8 cellular contexts compared by ENCODE assay signal in the genomic region with DNA sequence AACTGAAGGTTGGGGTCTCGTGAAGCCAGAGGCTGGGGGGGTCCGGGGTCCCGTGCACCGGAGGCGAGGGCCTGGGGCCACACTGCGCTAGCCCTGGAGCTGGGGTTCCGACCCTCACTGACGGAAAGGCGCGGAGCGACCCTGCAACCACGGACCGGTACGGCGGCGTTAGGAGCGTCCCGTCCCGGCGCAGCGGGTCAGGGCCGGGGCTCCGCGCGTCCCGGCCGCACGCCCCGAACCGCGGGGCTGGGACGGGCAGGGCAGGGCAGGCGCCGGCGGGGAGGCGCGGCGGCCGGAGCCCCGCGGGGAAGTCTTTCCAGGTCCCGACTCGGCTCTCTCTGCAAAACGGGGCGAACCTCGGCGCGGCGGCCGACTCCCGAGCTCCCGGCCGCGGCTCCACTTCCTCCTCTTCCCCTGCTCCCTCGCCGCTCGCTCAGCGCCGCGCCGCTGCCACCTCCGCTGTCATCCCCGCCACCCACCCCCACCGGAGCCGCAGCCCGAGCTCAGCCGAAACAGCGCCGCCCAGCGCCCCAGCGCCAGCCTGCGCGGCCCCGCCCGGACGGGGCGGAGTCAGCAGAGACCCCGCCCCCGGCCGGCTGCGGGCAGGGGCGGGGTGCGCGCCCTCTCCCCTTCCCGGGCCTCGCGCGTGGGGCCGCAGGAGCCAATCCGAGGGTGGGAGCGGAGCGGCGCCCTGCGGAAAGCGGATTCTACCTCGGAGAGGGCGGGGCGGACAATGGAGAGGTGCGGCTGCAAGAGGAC. TPM values are rescaled to one million over a fixed set of nuclear protein-coding genes. Genes with fewer than 3 reads are reported as not detected.
DNase-seq lines count a peak whose midpoint lies in the region; ATAC-seq and TF ChIP-seq lines count a peak whose summit lies in the region.

A gene with protein sequence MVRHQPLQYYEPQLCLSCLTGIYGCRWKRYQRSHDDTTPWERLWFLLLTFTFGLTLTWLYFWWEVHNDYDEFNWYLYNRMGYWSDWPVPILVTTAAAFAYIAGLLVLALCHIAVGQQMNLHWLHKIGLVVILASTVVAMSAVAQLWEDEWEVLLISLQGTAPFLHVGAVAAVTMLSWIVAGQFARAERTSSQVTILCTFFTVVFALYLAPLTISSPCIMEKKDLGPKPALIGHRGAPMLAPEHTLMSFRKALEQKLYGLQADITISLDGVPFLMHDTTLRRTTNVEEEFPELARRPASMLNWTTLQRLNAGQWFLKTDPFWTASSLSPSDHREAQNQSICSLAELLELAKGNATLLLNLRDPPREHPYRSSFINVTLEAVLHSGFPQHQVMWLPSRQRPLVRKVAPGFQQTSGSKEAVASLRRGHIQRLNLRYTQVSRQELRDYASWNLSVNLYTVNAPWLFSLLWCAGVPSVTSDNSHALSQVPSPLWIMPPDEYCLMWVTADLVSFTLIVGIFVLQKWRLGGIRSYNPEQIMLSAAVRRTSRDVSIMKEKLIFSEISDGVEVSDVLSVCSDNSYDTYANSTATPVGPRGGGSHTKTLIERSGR (minus strand): TSS at position 509 of the 759 bp plus-strand sequence. CDS start 48,206 bp downstream, outside the sequence.

- no peaks in the 10 kb centered on the region for H3K9me3 Mint-ChIP-seq in neural progenitor cell

- H3K9me3 ChIP-seq in DOHH2 (ENCODE audit: control insufficient read depth, insufficient read depth, low read length) (no peaks in the 10 kb centered on the region), neural progenitor cell (ENCODE audit: low read depth) (no peaks in the 10 kb centered on the region), stomach smooth muscle (ENCODE audit: control insufficient read depth in 2 of 2, low read length in 2 of 2) (no peaks in the 10 kb centered on the region)

- H3K9me2 ChIP-seq in DOHH2 (replicated peaks; ENCODE audit: control insufficient read depth, low read length), result no peaks in the 10 kb centered on the region

- peak; percentile 62 for TF ChIP-seq CTCF in DOHH2 (IDR thresholded peaks at IDR 0.05; ENCODE audit: low read depth, low read length, poor library complexity, severe bottlenecking)
- peak; percentile 21 for TF ChIP-seq CTCF in foreskin fibroblast (IDR thresholded peaks at IDR 0.05; ENCODE audit: low read depth, low read length)
- TF ChIP-seq CTCF in neural progenitor cell (IDR thresholded peaks at IDR 0.05), result peak; percentile 65

- H3K4me3 ChIP-seq in DOHH2 (ENCODE audit: low read length) (peak within 1 kb of the TSS; percentile 76), foreskin fibroblast (ENCODE audit: low read depth in 1 of 2, low read length in 2 of 2) (peak within 1 kb of the TSS; percentile 73 to 77), neural progenitor cell (peak within 1 kb of the TSS; percentile 94), stomach smooth muscle (ENCODE audit: low read length in 2 of 2) (peak within 1 kb of the TSS; percentile 67 to 82)

- no peaks in the 10 kb centered on the region for H3K36me3 Mint-ChIP-seq in neural progenitor cell

- H3K36me3 ChIP-seq in DOHH2 (ENCODE audit: control insufficient read depth, low read length), result no peaks in the 10 kb centered on the region
- no peaks in the 10 kb centered on the region for H3K36me3 ChIP-seq in neural progenitor cell
- no peaks in the 10 kb centered on the region for H3K36me3 ChIP-seq in stomach smooth muscle (ENCODE audit: control insufficient read depth in 2 of 2, insufficient read depth in 2 of 2, low read length in 2 of 2)

- peak; percentile 55 for TF ChIP-seq POLR2A in Raji (IDR thresholded peaks at IDR 0.05; ENCODE audit: insufficient read depth, low read depth, low read length)

- ATAC-seq in GM21825 (IDR thresholded peaks at IDR 0.05; ENCODE audit: unreplicated experiment), result peak; percentile 72

- peaks cover 54% of the 10 kb centered on the region for H3K4me1 Mint-ChIP-seq in neural progenitor cell

- H3K27me3 Mint-ChIP-seq in neural progenitor cell (ENCODE audit: insufficient read depth, low read depth), result peaks cover 27% of the 10 kb centered on the region

- H3K27me3 ChIP-seq in DOHH2 (ENCODE audit: control insufficient read depth, low read length) (peaks cover 54% of the 10 kb centered on the region), neural progenitor cell (peaks cover 25% of the 10 kb centered on the region), stomach smooth muscle (ENCODE audit: control insufficient read depth in 1 of 2, insufficient read depth in 2 of 2, low read length in 2 of 2) (peaks cover 11 to 13% of the 10 kb centered on the region in 2 donors)

- peaks cover 13% of the 10 kb centered on the region; the same call in 1 of the 2 replicates for H3K4me1 ChIP-seq in DOHH2 (ENCODE audit: control insufficient read depth, low read length)
- H3K4me1 ChIP-seq in neural progenitor cell, result peaks cover 18% of the 10 kb centered on the region
- peaks cover 10% of the 10 kb centered on the region for H3K4me1 ChIP-seq in stomach smooth muscle (ENCODE audit: control insufficient read depth, insufficient read depth, low read length)

- no peak within 1 kb of the TSS for H3K27ac Mint-ChIP-seq in neural progenitor cell

- H3K4me2 ChIP-seq in DOHH2 (ENCODE audit: low read length) (peak within 1 kb of the TSS; percentile 88), neural progenitor cell (peak within 1 kb of the TSS; percentile 98)

- H3K27ac ChIP-seq in DOHH2 (ENCODE audit: low read depth, low read length) (no peak within 1 kb of the TSS), neural progenitor cell (no peak within 1 kb of the TSS), stomach smooth muscle (ENCODE audit: low read length) (no peak within 1 kb of the TSS)

- peak; percentile 63 for DNase-seq in LHCN-M2 (ENCODE audit: low read depth)
- peak; percentile 81 for DNase-seq in activated T-helper 9 cell treated with anti-CD3 and anti-CD28 coated beads, Interleukin-2, amount 50 U/mL, for 16 hours (ENCODE audit: low read depth)
- DNase-seq in foreskin fibroblast, result peak; percentile 68 to 91
- peak; percentile 93 for DNase-seq in neural progenitor cell (ENCODE audit: low spot score)

- H3K9ac ChIP-seq in neural progenitor cell (peak within 1 kb of the TSS; percentile 35), stomach smooth muscle (ENCODE audit: low read length in 2 of 2) (peak within 1 kb of the TSS; percentile 28 to 36)

- H4K20me1 ChIP-seq in DOHH2 (ENCODE audit: control insufficient read depth, insufficient read depth, low read depth, low read length), result no peaks in the 10 kb centered on the region; the same call in 1 of the 2 replicates
- no peaks in the 10 kb centered on the region for H4K20me1 ChIP-seq in neural progenitor cell (ENCODE audit: low read depth)

- H3K4me3 Mint-ChIP-seq in neural progenitor cell, result peak within 1 kb of the TSS; percentile 94

- H3F3A ChIP-seq in DOHH2 (ENCODE audit: control insufficient read depth, insufficient read depth) (no peaks in the 10 kb centered on the region), neural progenitor cell (ENCODE audit: low read depth) (peaks cover 4% of the 10 kb centered on the region)

- H3K79me2 ChIP-seq in DOHH2 (ENCODE audit: control insufficient read depth, low read length) (no peaks in the 10 kb centered on the region), neural progenitor cell (ENCODE audit: low read depth) (peaks cover 33% of the 10 kb centered on the region)

- peak within 1 kb of the TSS; percentile 88 for H2AFZ ChIP-seq in neural progenitor cell (replicated peaks)

RNA-seq across cellular contexts. Expression of the gene that starts here (rescaled TPM):
- total RNA-seq in LHCN-M2 (2014; rRNA removed), result 1.3 and 1.6 TPM in 2 replicates
- polyA plus RNA-seq in LHCN-M2 (2012), result 7.8 TPM
- total RNA-seq in neural progenitor cell (ENCODE audit: low replicate concordance), result 11.3 and 32.7 TPM in 2 replicates
